Comparison of ENCODE assay signal across 8 cellular contexts in the genomic region with DNA sequence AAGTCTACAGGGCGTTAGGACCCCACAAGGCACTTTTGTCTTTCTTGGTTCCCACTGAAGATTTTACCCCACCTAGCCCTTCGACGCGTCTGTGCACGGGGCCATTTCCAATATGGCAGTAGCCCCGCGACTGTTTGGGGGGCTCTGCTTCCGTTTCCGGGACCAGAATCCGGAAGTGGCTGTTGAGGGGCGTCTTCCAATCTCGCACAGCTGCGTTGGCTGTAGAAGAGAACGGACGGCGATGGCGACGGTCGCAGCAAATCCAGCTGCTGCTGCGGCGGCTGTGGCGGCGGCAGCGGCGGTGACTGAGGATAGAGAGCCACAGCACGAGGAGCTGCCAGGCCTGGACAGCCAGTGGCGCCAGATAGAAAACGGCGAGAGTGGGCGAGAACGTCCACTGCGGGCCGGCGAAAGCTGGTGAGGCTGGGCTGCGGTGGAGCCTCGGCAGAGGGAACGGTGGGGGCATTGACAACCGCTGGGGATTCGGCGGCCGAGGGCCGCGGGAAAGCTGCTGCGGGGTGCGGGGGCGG. TPM values are rescaled to one million over a fixed set of nuclear protein-coding genes. Genes with fewer than 3 reads are reported as not detected.
DNase-seq lines count a peak whose midpoint lies in the region; ATAC-seq and TF ChIP-seq lines count a peak whose summit lies in the region.

USP11 (plus strand) TSS at position 207 of the 530 bp plus-strand sequence; CDS start at position 242, 35 bp downstream.

- H3K36me3 Mint-ChIP-seq in nephron (ENCODE audit: low read depth) = peaks cover 28% of the 10 kb centered on the region

- H3K4me2 ChIP-seq in OCI-LY3 (ENCODE audit: low read length) = peak within 1 kb of the TSS; percentile 97

- intact Hi-C loops in transverse colon (cut with DNase I; ENCODE audit: low total_unique reads) = no loop called here

- TF ChIP-seq POLR2A in transverse colon (IDR thresholded peaks at IDR 0.05) = peak; percentile 82

- no peak for DNase-seq in activated CD4-positive, CD25-positive, alpha-beta regulatory T cell treated with anti-CD3 and anti-CD28 coated beads, Interleukin-2, amount 50 U/mL, for 72 hours
- DNase-seq in activated T-helper 9 cell treated with anti-CD3 and anti-CD28 coated beads, Interleukin-2, amount 50 U/mL, for 16 hours (ENCODE audit: low read depth) = peak; percentile 11
- peak; percentile 50 for DNase-seq in fibroblast of the aortic adventitia (ENCODE audit: low read depth)
- peak; percentile 50 for DNase-seq in transverse colon

- ATAC-seq in activated CD4-positive, CD25-positive, alpha-beta regulatory T cell treated with anti-CD3 and anti-CD28 coated beads, Interleukin-2, amount 50 U/mL, for 24 hours = peak; percentile 3 to 7
- ATAC-seq in HG03342 (IDR thresholded peaks at IDR 0.05; ENCODE audit: unreplicated experiment) = peak; percentile 23

- TF ChIP-seq CTCF in OCI-LY3 (IDR thresholded peaks at IDR 0.05; ENCODE audit: low read depth, low read length) (no peak), fibroblast of the aortic adventitia (IDR thresholded peaks at IDR 0.05; ENCODE audit: insufficient read depth, low read length) (no peak), nephron (IDR thresholded peaks at IDR 0.05; ENCODE audit: unreplicated experiment in 3 of 3) (no peak), transverse colon (IDR thresholded peaks at IDR 0.05) (no peak)

- peaks cover 10% of the 10 kb centered on the region for H3K4me1 ChIP-seq in OCI-LY3 (ENCODE audit: low read length)
- peaks cover 0 to 6% (median 4%) of the 10 kb centered on the region in 4 donors for H3K4me1 ChIP-seq in transverse colon

- H4K20me1 ChIP-seq in OCI-LY3 (ENCODE audit: insufficient read depth, low read length) = no peaks in the 10 kb centered on the region

- H3K27ac ChIP-seq in OCI-LY3 (ENCODE audit: low read length) = peak within 1 kb of the TSS; percentile 87
- H3K27ac ChIP-seq in transverse colon = peak within 1 kb of the TSS; percentile 94 to 99 (median 97)

- in situ Hi-C loops in transverse colon (cut with MboI; ENCODE audit: low pct_ligation_motif_present in 1 of 4, low pct_unique_long_range_greater_than_20kb in 1 of 4, low sequenced_read_pairs in 3 of 4) = no loop called here

- H3K4me3 Mint-ChIP-seq in nephron = peak within 1 kb of the TSS; percentile 91 to 93 (median 92)

- H3K9me3 Mint-ChIP-seq in nephron = no peaks in the 10 kb centered on the region

- H2AFZ ChIP-seq in OCI-LY3 (ENCODE audit: low read depth, low read length) = peak within 1 kb of the TSS; percentile 52

- H3K4me3 ChIP-seq in OCI-LY3 (ENCODE audit: low read length) (peak within 1 kb of the TSS; percentile 90), fibroblast of the aortic adventitia (ENCODE audit: low read depth, low read length) (peak within 1 kb of the TSS; percentile 76), transverse colon (peak within 1 kb of the TSS; percentile 56 to 83 (median 70))

- no peaks in the 10 kb centered on the region for H3K9me3 ChIP-seq in OCI-LY3 (ENCODE audit: insufficient read depth, low read length)
- no peaks in the 10 kb centered on the region for H3K9me3 ChIP-seq in transverse colon

- H3K4me1 Mint-ChIP-seq in nephron = peaks cover 30% of the 10 kb centered on the region

- H3K27me3 ChIP-seq in OCI-LY3 (ENCODE audit: low read depth, low read length) (no peaks in the 10 kb centered on the region), transverse colon (no peaks in the 10 kb centered on the region)

- H3K27me3 Mint-ChIP-seq in nephron (ENCODE audit: low read depth) = no peaks in the 10 kb centered on the region

- H3K36me3 ChIP-seq in OCI-LY3 (replicated peaks; ENCODE audit: low read depth, low read length) = no peaks in the 10 kb centered on the region
- no peaks in the 10 kb centered on the region for H3K36me3 ChIP-seq in transverse colon

- TF ChIP-seq EP300 in transverse colon (IDR thresholded peaks at IDR 0.05; ENCODE audit: low read depth) = no peak

- WGBS in transverse colon (ENCODE audit: low coverage in 1 of 2), 2 donors = 40% methylated on average over 46 of the region's 46 CpGs; no CpG with 5 or more reads in 1 of the 2 donors

- peaks cover 38% of the 10 kb centered on the region for H3K79me2 ChIP-seq in OCI-LY3 (ENCODE audit: low read length)

- H3K9ac ChIP-seq in OCI-LY3 (ENCODE audit: low read length) = peak within 1 kb of the TSS; percentile 94

- peak within 1 kb of the TSS; percentile 91 to 99 (median 98) for H3K27ac Mint-ChIP-seq in nephron

RNA-seq across cellular contexts. Expression of gene USP11, which starts in this region (rescaled TPM):
- total RNA-seq in fibroblast of the aortic adventitia (ENCODE audit: low replicate concordance) (11.0 and 41.8 TPM in 2 replicates), transverse colon (10 to 100 TPM in 3 of 4 donors, 1 to 10 TPM in 1; 5.0 to 45.3 (median 22.3) TPM)
